In the genomic region with DNA sequence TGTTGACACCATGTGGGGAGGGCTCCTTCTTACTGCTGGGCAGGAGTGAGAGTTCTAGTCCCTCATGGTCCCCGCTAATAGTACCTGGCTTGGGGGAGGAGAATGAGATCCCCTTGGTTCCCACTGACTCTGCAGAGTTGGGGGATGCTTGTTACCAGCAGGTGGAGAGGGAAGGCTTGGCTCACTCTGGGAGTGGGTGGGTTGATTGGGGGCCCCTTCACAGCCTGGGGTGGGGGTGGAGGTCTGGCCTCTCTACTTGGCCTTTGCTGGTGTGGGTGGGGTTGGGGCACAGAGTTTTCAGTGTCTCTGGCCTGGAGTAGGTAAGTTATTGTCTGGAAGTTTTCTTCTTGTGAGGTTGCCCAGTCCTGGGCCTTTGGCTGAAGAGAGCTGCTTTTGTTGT, we compare ENCODE assay signal across 14 cellular contexts. TPM values are rescaled to one million over a fixed set of nuclear protein-coding genes. Genes with fewer than 3 reads are reported as not detected.
A peak's percentile ranks its signal among the peaks of the same experiment; 100 is the strongest.
DNase-seq lines count a peak whose midpoint lies in the region; ATAC-seq, FAIRE-seq and TF ChIP-seq lines count a peak whose summit lies in the region.
"Had no signal": no experiment of that assay in that cellular context is flagged by ENCODE, and none has a peak within 500 bp of the region (broad histone marks: within the 10 kb centered on the region; RNA-seq: fewer than 3 reads in every experiment).

No MANE protein-coding gene starts in this region.

- TF ChIP-seq EP300 in HepG2 (IDR thresholded peaks at IDR 0.05; ENCODE audit: low read depth in 2 of 2, low read length in 2 of 2), result no peak
- no peak for TF ChIP-seq EP300 in HepG2 (CRISPR knock-in tag; IDR thresholded peaks at IDR 0.05; ENCODE audit: borderline replicate concordance)

- TF ChIP-seq CTCF in right lobe of liver (IDR thresholded peaks at IDR 0.05) (no peak), HepG2 (CRISPR knock-in tag; IDR thresholded peaks at IDR 0.05) (no peak), vagina (IDR thresholded peaks at IDR 0.05) (no peak), prostate gland (IDR thresholded peaks at IDR 0.05) (no peak)

- TF ChIP-seq POLR2A in right lobe of liver (IDR thresholded peaks at IDR 0.05) (no peak), HepG2 (IDR thresholded peaks at IDR 0.05; ENCODE audit: insufficient read depth in 1 of 2, low read depth in 2 of 2, low read length in 2 of 2) (no peak), vagina (IDR thresholded peaks at IDR 0.05) (no peak), prostate gland (IDR thresholded peaks at IDR 0.05) (no peak)

- H3K4me3 ChIP-seq in right lobe of liver (no peak overlapping the region), HepG2 (replicated peaks in 1 of 3; ENCODE audit: insufficient read depth in 1 of 3, low read depth in 2 of 3, low read length in 3 of 3) (no peak overlapping the region), vagina (no peak overlapping the region), prostate gland (no peak overlapping the region)
- H3K4me3 ChIP-seq: BLaER1 treated with 17β-estradiol and CSF1 and Interleukin-3, amounts not matched to agents 10 nM and 100 nM; GM23338; HAP-1 had no signal

- in situ Hi-C loops in HepG2 (cut with HindIII; ENCODE audit: extremely low pct_ligation_motif_present, low pct_unique_long_range_greater_than_20kb), result no loop called here

- no peak for FAIRE-seq in HepG2 (lab: Jason Lieb, UNC)

- CTCF ChIA-PET in HepG2 (lab: Yijun Ruan, JAX; ENCODE audit: low intra/inter-chr PET ratio, low total read pairs), result no interaction called here

- H3K36me3 ChIP-seq in right lobe of liver (no peaks in the 10 kb centered on the region), HepG2 (replicated peaks in 1 of 2; ENCODE audit: control insufficient read depth in 1 of 2, insufficient read depth in 2 of 2, low read length in 2 of 2) (no peaks in the 10 kb centered on the region), vagina (no peaks in the 10 kb centered on the region), prostate gland (no peaks in the 10 kb centered on the region)
- H3K36me3 ChIP-seq: BLaER1 treated with 17β-estradiol and CSF1 and Interleukin-3, amounts not matched to agents 10 nM and 100 nM; HAP-1 had no signal

- BruUV-seq in HepG2 (replicated peaks; lab: Mats Ljungman, UMichigan), result no TSS peak

- no peak for TF ChIP-seq RAD21 in HepG2 (CRISPR knock-in tag; IDR thresholded peaks at IDR 0.05)

- no peak overlapping the region for H3K4me2 ChIP-seq in HepG2 (ENCODE audit: low read depth, low read length)
- H3K4me2 ChIP-seq: BLaER1 treated with 17β-estradiol and CSF1 and Interleukin-3, amounts not matched to agents 10 nM and 100 nM; GM23338 had no signal

- H3K4me1 ChIP-seq in right lobe of liver, result no peaks in the 10 kb centered on the region
- no peaks in the 10 kb centered on the region for H3K4me1 ChIP-seq in HepG2 (ENCODE audit: insufficient read depth, low read length)
- no peaks in the 10 kb centered on the region for H3K4me1 ChIP-seq in vagina
- no peaks in the 10 kb centered on the region for H3K4me1 ChIP-seq in prostate gland (replicated peaks)
- H3K4me1 ChIP-seq: HAP-1 had no signal

- H2AFZ ChIP-seq in HepG2 (ENCODE audit: low read length), result no peak overlapping the region
- H2AFZ ChIP-seq: GM23338 had no signal

- no peak overlapping the region for H3K9ac ChIP-seq in HepG2 (ENCODE audit: insufficient read depth, low read depth, low read length)
- H3K9ac ChIP-seq: BLaER1 treated with 17β-estradiol and CSF1 and Interleukin-3, amounts not matched to agents 10 nM and 100 nM had no signal

- WGBS in right lobe of liver (ENCODE audit: insufficient coverage, low coverage, low lambda C conversion rate, missing lambda C conversion rate), result 50% methylated on average over 1 of the region's 1 CpG
- WGBS in HepG2 (ENCODE audit: low lambda C conversion rate), result no CpG with 5 or more reads among the region's 1 CpG
- WGBS in prostate gland, result 91% methylated on average over 1 of the region's 1 CpG

- H3K27ac ChIP-seq in right lobe of liver (no peak overlapping the region), HepG2 (ENCODE audit: extremely low read length, insufficient read depth, low read length) (no peak overlapping the region), vagina (no peak overlapping the region), prostate gland (no peak overlapping the region)
- H3K27ac ChIP-seq: BLaER1 treated with 17β-estradiol and CSF1 and Interleukin-3, amounts not matched to agents 10 nM and 100 nM had no signal

- no peaks in the 10 kb centered on the region for H3K79me2 ChIP-seq in HepG2 (ENCODE audit: insufficient read depth, low read length)

- H3K9me3 ChIP-seq in right lobe of liver (no peaks in the 10 kb centered on the region), HepG2 (ENCODE audit: low read length) (peaks cover 5% of the 10 kb centered on the region; the same call in 1 of the 2 replicates), vagina (no peaks in the 10 kb centered on the region), prostate gland (no peaks in the 10 kb centered on the region)
- H3K9me3 ChIP-seq: HAP-1 had no signal

- peak; percentile 7 for DNase-seq in activated CD8-positive, alpha-beta memory T cell treated with anti-CD3 and anti-CD28 coated beads, Interleukin-2, amount 50 U/mL, for 48 hours
- no peak for DNase-seq in activated CD8-positive, alpha-beta memory T cell treated with anti-CD3 and anti-CD28 coated beads, Interleukin-2, amount 50 U/mL, for 4 hours
- peak in 2 of 3 donors; percentile 9 to 11 for DNase-seq in right lobe of liver
- no peak for DNase-seq in HepG2 (ENCODE audit: low spot score)
- peak; percentile 49 for DNase-seq in mesenteric fat pad (ENCODE audit: low spot score)
- peak; percentile 46 to 65 for DNase-seq in vagina (ENCODE audit: extremely low spot score in 2 of 2)
- DNase-seq in prostate gland (ENCODE audit: low spot score), result no peak
- DNase-seq: ACHN; CD4-positive, CD25-positive, alpha-beta regulatory T cell; DMS 273 treated with DMSO at 0.1 percent for 48 hours had no signal

- POLR2A ChIA-PET in HepG2 (lab: Yijun Ruan, JAX), result no interaction called here

- ATAC-seq in right lobe of liver (no peak), HepG2 (no peak), GM18517 (IDR thresholded peaks at IDR 0.05; ENCODE audit: unreplicated experiment) (no peak)
- ATAC-seq: GM23338 had no signal

- H4K20me1 ChIP-seq in HepG2 (ENCODE audit: insufficient read depth, low read length), result no peaks in the 10 kb centered on the region
- H4K20me1 ChIP-seq: BLaER1 treated with 17β-estradiol and CSF1 and Interleukin-3, amounts not matched to agents 10 nM and 100 nM had no signal

- no peaks in the 10 kb centered on the region for H3K27me3 ChIP-seq in right lobe of liver
- no peaks in the 10 kb centered on the region; a peak in 1 of 5 replicates for H3K27me3 ChIP-seq in HepG2 (ENCODE audit: control insufficient read depth in 1 of 2, insufficient read depth in 2 of 2, low read length in 2 of 2)
- H3K27me3 ChIP-seq in vagina, result no peaks in the 10 kb centered on the region
- H3K27me3 ChIP-seq in prostate gland (replicated peaks; ENCODE audit: insufficient read depth), result no peaks in the 10 kb centered on the region
- H3K27me3 ChIP-seq: BLaER1 treated with 17β-estradiol and CSF1 and Interleukin-3, amounts not matched to agents 10 nM and 100 nM had no signal

- intact Hi-C loops in right lobe of liver (cut with DNase I) (no loop called here), HepG2 (cut with micrococcal nuclease; ENCODE audit: unreplicated experiment) (no loop called here), vagina (cut with DNase I) (no loop called here), prostate gland (cut with DNase I) (no loop called here)

TF ChIP-seq in HepG2, 621 proteins besides CTCF, POLR2A, EP300 and RAD21 (continues in another document):
- no peak for TF ChIP-seq FIP1L1 (IDR thresholded peaks at IDR 0.05; ENCODE audit: borderline replicate concordance, insufficient read depth, low read depth, low read length)

RNA-seq across cellular contexts. Expression of a gene that starts 31.9 kb away (rescaled TPM):
- total RNA-seq in right lobe of liver (10 to 100 TPM in 2 of 6 experiments, 1 to 10 TPM in 4; 7.2 to 17.6 (median 9.3) TPM), HepG2 (2016; rRNA removed; fragmentation: Illumina TruSeq; extraction: Trizol) (0.80 and 1.5 TPM in 2 replicates), mesenteric fat pad (3.3 TPM), vagina (2.5 TPM), prostate gland (10 to 100 TPM in 1 of 2 donors, 1 to 10 TPM in 1; 4.5 to 17.0 TPM)
- 0.81 and 1.2 TPM in 2 replicates for total RNA-seq in HepG2 (2016; cell fraction: cytosol; rRNA removed; fragmentation: Illumina TruSeq; extraction: Trizol; ENCODE audit: low read depth)
- total RNA-seq in HepG2 (2016; cell fraction: insoluble cytoplasmic fraction; rRNA removed; fragmentation: Illumina TruSeq; extraction: Trizol), result 0.76 and 0.89 TPM in 2 replicates
- 1.7 and 1.9 TPM in 2 replicates for total RNA-seq in HepG2 (2016; cell fraction: membrane; rRNA removed; fragmentation: Illumina TruSeq; extraction: Trizol)
- 0.63 and 1.2 TPM in 2 replicates for total RNA-seq in HepG2 (2016; cell fraction: nucleus; rRNA removed; fragmentation: Illumina TruSeq; extraction: Trizol)
- 1.0 and 1.2 TPM in 2 replicates for polyA plus RNA-seq in HepG2 (2011; rRNA removed)
- 1.2 and 1.4 TPM in 2 replicates for polyA plus RNA-seq in HepG2 (2011; cell fraction: cytosol; rRNA removed)
- polyA plus RNA-seq in HepG2 (2011; cell fraction: nucleus; rRNA removed), result 1.0 TPM in 2 replicates
- polyA plus RNA-seq in HepG2 (2012), result 0.47 and 0.72 TPM in 2 replicates
- polyA plus RNA-seq in HepG2 (2016; cell fraction: cytosol; fragmentation: Illumina TruSeq; extraction: Trizol; ENCODE audit: low read depth), result 1.3 TPM in 2 replicates
- 0.51 and 0.62 TPM in 2 replicates for polyA plus RNA-seq in HepG2 (2016; cell fraction: insoluble cytoplasmic fraction; fragmentation: Illumina TruSeq; extraction: Trizol; ENCODE audit: low read depth)
- 1.5 and 1.6 TPM in 2 replicates for polyA plus RNA-seq in HepG2 (2016; cell fraction: membrane; fragmentation: Illumina TruSeq; extraction: Trizol; ENCODE audit: low read depth)
- polyA plus RNA-seq in HepG2 (2016; cell fraction: nucleus; fragmentation: Illumina TruSeq; extraction: Trizol; ENCODE audit: insufficient read depth, low read depth), result 0.71 and 1.2 TPM in 2 replicates
- 1.9 TPM in 1 of 2 replicates, not detected in the other for polyA minus RNA-seq in HepG2 (2011; rRNA and poly(A)+ RNA removed; ENCODE audit: low replicate concordance)
- polyA minus RNA-seq in HepG2 (2011; cell fraction: cytosol; rRNA and poly(A)+ RNA removed), result 0.30 and 0.35 TPM in 2 replicates
- polyA minus RNA-seq in HepG2 (2011; cell fraction: nucleus; rRNA and poly(A)+ RNA removed), result 0.64 and 1.6 TPM in 2 replicates
- total RNA-seq: CD4-positive, CD25-positive, alpha-beta regulatory T cell had no signal
- polyA plus RNA-seq: CD4-positive, CD25-positive, alpha-beta regulatory T cell had no signal

Comparison
In these comparisons a context has a peak if more than half of its experiments do, and no peak if none do; other contexts are left out.
1. DNase-seq: peak in activated CD8-positive, alpha-beta memory T cell treated with anti-CD3 and anti-CD28 coated beads, Interleukin-2, amount 50 U/mL, for 48 hours (single experiment), right lobe of liver (2 of 3), mesenteric fat pad (single experiment) and vagina (2 of 2); none in activated CD8-positive, alpha-beta memory T cell treated with anti-CD3 and anti-CD28 coated beads, Interleukin-2, amount 50 U/mL, for 4 hours (single experiment), HepG2 (single experiment) and prostate gland (single experiment).